In genomic region chr7:111043533-111043932, GRCh38 we compare ENCODE assay signal across 13 cellular contexts. TPM values are rescaled to one million over a fixed set of nuclear protein-coding genes. Genes with fewer than 3 reads are reported as not detected.
DNase-seq lines count a peak whose midpoint lies in the region; ATAC-seq and TF ChIP-seq lines count a peak whose summit lies in the region.
"Had no signal": no experiment of that assay in that cellular context is flagged by ENCODE, and none has a peak within 500 bp of the region (broad histone marks: within the 10 kb centered on the region; RNA-seq: fewer than 3 reads in every experiment).

No MANE protein-coding gene starts in this region.

- BruUV-seq in MCF 10A (replicated peaks; lab: Mats Ljungman, UMichigan): no TSS peak

- peak; percentile 5 for DNase-seq in kidney tubule cell (ENCODE audit: low spot score)
- DNase-seq in MCF 10A (ENCODE audit: unreplicated experiment): no peak
- no peak for DNase-seq in inferior parietal cortex (ENCODE audit: extremely low spot score)
- DNase-seq: activated CD4-positive, alpha-beta T cell treated with anti-CD3 and anti-CD28 coated beads, Interleukin-2, amount 50 U/mL, for 4 hours; body of pancreas; CD4-positive, alpha-beta memory T cell; NCI-H1694 treated with DMSO at 0.1 percent for 48 hours; nucleus accumbens had no signal

- no peaks in the 10 kb centered on the region for H3K27me3 Mint-ChIP-seq in MCF 10A (ENCODE audit: insufficient read depth, unreplicated experiment)
- H3K27me3 Mint-ChIP-seq: CD4-positive, alpha-beta memory T cell had no signal

- intact Hi-C loops in MCF 10A (cut with micrococcal nuclease): no loop called here

- POLR2A ChIA-PET in MCF 10A (lab: Yijun Ruan, JAX): interaction anchor here (0.6 kb wide), 2 partner anchors 23 to 321 kb away, joined by 3 read pairs; no protein-coding TSS in a partner anchor

- peaks cover 12% of the 10 kb centered on the region for H3K4me1 Mint-ChIP-seq in MCF 10A (ENCODE audit: insufficient read depth, unreplicated experiment)
- H3K4me1 Mint-ChIP-seq: CD4-positive, alpha-beta memory T cell had no signal

- CTCF ChIA-PET in MCF 10A (lab: Yijun Ruan, JAX): no interaction called here

- no peak overlapping the region for H3K27ac Mint-ChIP-seq in MCF 10A (ENCODE audit: low read depth, unreplicated experiment)
- H3K27ac Mint-ChIP-seq: activated T-helper 2 cell treated with anti-CD3 and anti-CD28 coated beads, Interferon-gamma antibody, Interleukin-2, Interleukin-4, amounts not matched to agents 10 μg/mL and 5 μg/mL and 100 μg/mL, durations not matched to agents 14 hours and 24 hours and 36 hours; CD4-positive, alpha-beta memory T cell had no signal

- H3K36me3 Mint-ChIP-seq in MCF 10A (ENCODE audit: insufficient read depth, unreplicated experiment): no peaks in the 10 kb centered on the region
- H3K36me3 Mint-ChIP-seq: CD4-positive, alpha-beta memory T cell had no signal

- no peak for TF ChIP-seq CTCF in MCF 10A (IDR thresholded peaks at IDR 0.05; ENCODE audit: unreplicated experiment)

- H3K4me3 Mint-ChIP-seq in MCF 10A (ENCODE audit: unreplicated experiment): no peak overlapping the region
- H3K4me3 Mint-ChIP-seq: CD4-positive, alpha-beta memory T cell had no signal

- H3K9me3 Mint-ChIP-seq in MCF 10A (ENCODE audit: unreplicated experiment): no peaks in the 10 kb centered on the region
- H3K9me3 Mint-ChIP-seq: CD4-positive, alpha-beta memory T cell had no signal

- peak; percentile 88 for ATAC-seq in GM19025 (IDR thresholded peaks at IDR 0.05; ENCODE audit: low read depth, unreplicated experiment)
- ATAC-seq in GM21576 (IDR thresholded peaks at IDR 0.05; ENCODE audit: unreplicated experiment): peak; percentile 69
- ATAC-seq in HG03108 (IDR thresholded peaks at IDR 0.05; ENCODE audit: unreplicated experiment): peak; percentile 90
- no peak for ATAC-seq in GM21515 (IDR thresholded peaks at IDR 0.05; ENCODE audit: unreplicated experiment)
- ATAC-seq: body of pancreas had no signal

RNA-seq across cellular contexts. Expression of gene LRRN3, which starts 47.4 kb away (rescaled TPM):
- total RNA-seq in MCF 10A (2022): not detected in 2 replicates
